Comparison of ENCODE assay signal across 9 cellular contexts in the genomic region with DNA sequence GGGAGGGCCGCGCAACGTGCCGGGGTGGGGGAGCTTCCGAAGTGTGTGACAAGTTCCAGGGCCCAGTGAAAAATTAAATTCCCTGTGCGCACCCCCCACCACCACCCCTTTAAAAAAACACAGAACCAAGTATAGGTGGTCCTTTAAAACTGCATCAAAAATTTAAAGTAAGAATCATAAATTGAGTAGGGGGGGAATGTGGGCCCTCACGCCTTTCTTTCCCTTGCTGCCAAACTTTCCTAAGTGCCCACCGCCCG. TPM values are rescaled to one million over a fixed set of nuclear protein-coding genes. Genes with fewer than 3 reads are reported as not detected.
A peak's percentile ranks its signal among the peaks of the same experiment; 100 is the strongest.
DNase-seq lines count a peak whose midpoint lies in the region; ATAC-seq, FAIRE-seq and TF ChIP-seq lines count a peak whose summit lies in the region.
"Had no signal": no experiment of that assay in that cellular context is flagged by ENCODE, and none has a peak within 500 bp of the region (broad histone marks: within the 10 kb centered on the region; RNA-seq: fewer than 3 reads in every experiment).

No MANE protein-coding gene starts in this region.

- H3K4me3 Mint-ChIP-seq in astrocyte (ENCODE audit: unreplicated experiment): peak overlapping the region; percentile 91

- peaks cover 64% of the 10 kb centered on the region for H3K79me2 ChIP-seq in astrocyte (ENCODE audit: insufficient read depth, low read length)

- peaks cover 10% of the 10 kb centered on the region for H4K20me1 ChIP-seq in astrocyte (ENCODE audit: insufficient read depth, low read length)

- H3K27ac ChIP-seq in heart right ventricle (peak overlapping the region in 7 of 10 donors; percentile 14 to 81 (median 62)), astrocyte (ENCODE audit: low read depth, low read length) (peak overlapping the region; percentile 68), mesenchymal stem cell (ENCODE audit: low read length, poor library complexity, severe bottlenecking) (no peak overlapping the region), upper lobe of left lung (no peak overlapping the region)

- no peak for TF ChIP-seq EP300 in upper lobe of left lung (IDR thresholded peaks at IDR 0.05)

- 10 to 13% methylated on average over 9 of the region's 9 CpGs for WGBS in heart right ventricle, 2 donors
- 3% methylated on average over 3 of the region's 9 CpGs for WGBS in mesenchymal stem cell
- 5 to 9% methylated on average over 9 of the region's 9 CpGs for WGBS in upper lobe of left lung, 2 donors

- no peak overlapping the region for H3K18ac ChIP-seq in mesenchymal stem cell (ENCODE audit: low read depth in 1 of 2, low read length in 2 of 2)

- H3K4me1 Mint-ChIP-seq in astrocyte (ENCODE audit: low read depth, unreplicated experiment): peaks cover 21% of the 10 kb centered on the region

- no peak for FAIRE-seq in astrocyte (lab: Jason Lieb, UNC)

- TF ChIP-seq CTCF in heart right ventricle (IDR thresholded peaks at IDR 0.05): no peak
- no peak for TF ChIP-seq CTCF in astrocyte (IDR thresholded peaks at IDR 0.05; ENCODE audit: insufficient read depth, low read depth, low read length)
- TF ChIP-seq CTCF in upper lobe of left lung (IDR thresholded peaks at IDR 0.05): no peak

- H3K9me3 ChIP-seq in heart right ventricle: no peaks in the 10 kb centered on the region
- H3K9me3 ChIP-seq in astrocyte (ENCODE audit: insufficient read depth, low read depth, low read length): no peaks in the 10 kb centered on the region
- no peaks in the 10 kb centered on the region for H3K9me3 ChIP-seq in mesenchymal stem cell (ENCODE audit: control insufficient read depth, low read length)
- no peaks in the 10 kb centered on the region for H3K9me3 ChIP-seq in upper lobe of left lung

- H3K9ac ChIP-seq in astrocyte (ENCODE audit: low read length) (peak overlapping the region; percentile 86), mesenchymal stem cell (ENCODE audit: low read length) (no peak overlapping the region)

- no peak overlapping the region for H4K91ac ChIP-seq in mesenchymal stem cell (ENCODE audit: low read length)

- peaks cover 3% of the 10 kb centered on the region for H3K36me3 Mint-ChIP-seq in astrocyte (ENCODE audit: low read depth, unreplicated experiment)

- H3K4me1 ChIP-seq in heart right ventricle: peaks cover 0 to 79% (median 44%) of the 10 kb centered on the region in 9 donors
- peaks cover 6% of the 10 kb centered on the region for H3K4me1 ChIP-seq in astrocyte (ENCODE audit: insufficient read depth, low read length)
- H3K4me1 ChIP-seq in mesenchymal stem cell (ENCODE audit: control insufficient read depth, insufficient read depth, low read depth, low read length): peaks cover 16% of the 10 kb centered on the region
- H3K4me1 ChIP-seq in upper lobe of left lung: peaks cover 61 to 73% (median 62%) of the 10 kb centered on the region in 4 donors

- H2BK120ac ChIP-seq in mesenchymal stem cell (ENCODE audit: low read depth, low read length): no peak overlapping the region

- H3K4me3 ChIP-seq in heart right ventricle: peak overlapping the region; percentile 42 to 80 (median 68)
- H3K4me3 ChIP-seq in astrocyte (ENCODE audit: insufficient read depth, low read depth, low read length): peak overlapping the region; percentile 91
- H3K4me3 ChIP-seq in mesenchymal stem cell (ENCODE audit: insufficient read depth in 1 of 2, low read depth in 1 of 2, low read length in 2 of 2): peak overlapping the region in 1 of 2 experiments; percentile 74
- H3K4me3 ChIP-seq in upper lobe of left lung: peak overlapping the region in 3 of 4 donors; percentile 70 to 82 (median 75)

- H3K27me3 ChIP-seq in heart right ventricle (peaks cover 0 to 100% (median 92%) of the 10 kb centered on the region in 7 donors), astrocyte (ENCODE audit: insufficient read depth, low read length) (peaks cover 7% of the 10 kb centered on the region), mesenchymal stem cell (ENCODE audit: control insufficient read depth in 1 of 2, insufficient read depth in 1 of 2, low read length in 2 of 2) (peaks cover 6 to 82% of the 10 kb centered on the region in 2 experiments), upper lobe of left lung (peaks cover 0 to 31% (median 16%) of the 10 kb centered on the region in 4 donors)

- H2BK12ac ChIP-seq in mesenchymal stem cell (ENCODE audit: low read length in 2 of 2): no peak overlapping the region

- no peaks in the 10 kb centered on the region for H3K9me3 Mint-ChIP-seq in astrocyte (ENCODE audit: unreplicated experiment)

- intact Hi-C loops in heart right ventricle (cut with DNase I) (loop anchor here in 8 of 10 donors (2.0 to 10.0 kb wide), 5 partner anchors 214 to 1249 kb away; no protein-coding TSS in a partner anchor), left cardiac atrium (cut with DNase I) (loop anchor here in 1 of 2 donors (10.0 kb wide), 1 partner anchor 216 kb away; no protein-coding TSS in a partner anchor)

- DNase-seq in heart right ventricle (no peak), left cardiac atrium (no peak), astrocyte (ENCODE audit: low read depth) (no peak), mesenchymal stem cell (no peak), upper lobe of left lung (no peak), OCI-M2 (lab: John Stamatoyannopoulos, UW; ENCODE audit: unreplicated experiment) (no peak), foreskin melanocyte (no peak)
- DNase-seq: activated effector memory CD4-positive, alpha-beta T cell treated with Interleukin-2 at 50 U/mL for 16 hours had no signal

- H4K8ac ChIP-seq in mesenchymal stem cell (ENCODE audit: low read length): no peak overlapping the region

- H3K27ac Mint-ChIP-seq in astrocyte (ENCODE audit: unreplicated experiment): peak overlapping the region; percentile 83

- no peak for ATAC-seq in heart right ventricle
- ATAC-seq in left cardiac atrium: no peak
- ATAC-seq in upper lobe of left lung (ENCODE audit: low FRiP score in 2 of 2): no peak
- ATAC-seq in HG03520 (IDR thresholded peaks at IDR 0.05; ENCODE audit: unreplicated experiment): no peak

- TF ChIP-seq POLR2A in upper lobe of left lung (IDR thresholded peaks at IDR 0.05): no peak

- H3K4ac ChIP-seq in mesenchymal stem cell (ENCODE audit: low read depth in 1 of 2, low read length in 2 of 2): no peak overlapping the region

- no peaks in the 10 kb centered on the region for H3K36me3 ChIP-seq in heart right ventricle
- H3K36me3 ChIP-seq in astrocyte (ENCODE audit: insufficient read depth, low read length): no peaks in the 10 kb centered on the region
- H3K36me3 ChIP-seq in mesenchymal stem cell (ENCODE audit: control insufficient read depth in 1 of 2, insufficient read depth in 2 of 2, low read depth in 1 of 2, low read length in 2 of 2): peaks cover 0 to 2% of the 10 kb centered on the region in 2 experiments
- no peaks in the 10 kb centered on the region for H3K36me3 ChIP-seq in upper lobe of left lung

- H2AFZ ChIP-seq in astrocyte (ENCODE audit: low read depth, low read length) (no peak overlapping the region), mesenchymal stem cell (ENCODE audit: low read depth, low read length) (no peak overlapping the region)

- H2BK15ac ChIP-seq in mesenchymal stem cell (ENCODE audit: low read depth, poor library complexity, severe bottlenecking): no peak overlapping the region

- no peak overlapping the region for H2BK5ac ChIP-seq in mesenchymal stem cell (ENCODE audit: low read depth, low read length, poor library complexity, severe bottlenecking)

- H3K27me3 Mint-ChIP-seq in astrocyte (ENCODE audit: low read depth, unreplicated experiment): no peaks in the 10 kb centered on the region

- peak overlapping the region; percentile 99 for H3K4me2 ChIP-seq in astrocyte (ENCODE audit: low read length)
- H3K4me2 ChIP-seq in mesenchymal stem cell (ENCODE audit: low read length, poor library complexity, severe bottlenecking): peak overlapping the region; percentile 98

- no peak overlapping the region for H3K23ac ChIP-seq in mesenchymal stem cell (ENCODE audit: low read length in 2 of 2)

- no peak overlapping the region for H3K14ac ChIP-seq in mesenchymal stem cell (ENCODE audit: low read length in 2 of 2)

- H3K79me1 ChIP-seq in mesenchymal stem cell (replicated peaks; ENCODE audit: low read length, poor library complexity, severe bottlenecking): peaks cover 21% of the 10 kb centered on the region

- no peak overlapping the region for H2AK5ac ChIP-seq in mesenchymal stem cell (ENCODE audit: low read length, severe bottlenecking)

RNA-seq across cellular contexts. Expression of a gene that starts 2.5 kb away (rescaled TPM):
- total RNA-seq in heart right ventricle (10 to 100 TPM; 19.5 to 38.5 (median 23.4) TPM), left cardiac atrium (1 to 10 TPM; 4.5 to 4.7 TPM), astrocyte (29.8 and 32.0 TPM in 2 replicates), upper lobe of left lung (10 to 100 TPM in 1 of 6 donors, 1 to 10 TPM in 5; 2.7 to 12.7 (median 5.4) TPM)
- polyA plus RNA-seq in heart right ventricle: 10 to 100 TPM in 1 of 2 donors, 1 to 10 TPM in 1; 3.2 to 22.2 TPM
- polyA plus RNA-seq in mesenchymal stem cell (2013, experiment 1 of 2): 1.1 TPM
- 1.1 TPM for polyA plus RNA-seq in mesenchymal stem cell (2013, experiment 2 of 2)

Comparison
In these comparisons a context has a peak if more than half of its experiments do, and no peak if none do; other contexts are left out.
1. H3K27ac ChIP-seq: peak in heart right ventricle (7 of 10) and astrocyte (single experiment); none in mesenchymal stem cell (single experiment) and upper lobe of left lung (0 of 4).